Comparison of ENCODE assay signal across 8 cellular contexts in genomic region chr10:126882055-126882454, GRCh38. TPM values are rescaled to one million over a fixed set of nuclear protein-coding genes. Genes with fewer than 3 reads are reported as not detected.
DNase-seq lines count a peak whose midpoint lies in the region; TF ChIP-seq lines count a peak whose summit lies in the region.
"Not testable (repeated sequence)": the region's sequence is repeated elsewhere in the genome, so short reads cannot be mapped to it uniquely, and the experiment has no call there.
"Had no signal": no experiment of that assay in that cellular context is flagged by ENCODE, and none has a peak within 500 bp of the region (broad histone marks: within the 10 kb centered on the region; RNA-seq: fewer than 3 reads in every experiment).

No MANE protein-coding gene starts in this region.

- not testable (repeated sequence) for H3K27me3 ChIP-seq in iPS-18a (ENCODE audit: control insufficient read depth, insufficient read depth, low read length); trophoblast cell (ENCODE audit: insufficient read depth, low read length)

- H4K8ac ChIP-seq in trophoblast cell (ENCODE audit: low read depth, low read length): peak overlapping the region; percentile 74

- H3K14ac ChIP-seq in trophoblast cell (ENCODE audit: low read length): peak overlapping the region; percentile 40

- not testable (repeated sequence) for H3K4me1 Mint-ChIP-seq in mesothelial cell of epicardium

- H3K4me1 ChIP-seq in ES-I3 (ENCODE audit: insufficient read depth, low read length): peaks cover 11% of the 10 kb centered on the region
- H3K4me1 ChIP-seq in iPS-18a (ENCODE audit: control insufficient read depth, low read depth, low read length): peaks cover 12% of the 10 kb centered on the region
- not testable (repeated sequence) for H3K4me1 ChIP-seq in trophoblast cell (ENCODE audit: control insufficient read depth in 1 of 2, insufficient read depth in 2 of 2, low read length in 2 of 2)

- peak; percentile 27 for DNase-seq in NCI-H146 (lab: John Stamatoyannopoulos, UW)
- peak; percentile 13 for DNase-seq in activated CD8-positive, alpha-beta memory T cell treated with anti-CD3 and anti-CD28 coated beads for 24 hours
- DNase-seq in epithelial cell of esophagus (ENCODE audit: low read depth): peak; percentile 40
- not testable (repeated sequence) for DNase-seq in mesothelial cell of epicardium (ENCODE audit: low spot score in 2 of 2, unreplicated experiment in 2 of 2); trophoblast cell

- H2BK120ac ChIP-seq in trophoblast cell (ENCODE audit: insufficient read depth, low read length, poor library complexity): peak overlapping the region; percentile 38

- H3K36me3 Mint-ChIP-seq in mesothelial cell of epicardium: not testable (repeated sequence)

- H2BK5ac ChIP-seq in trophoblast cell (ENCODE audit: low read depth, low read length, poor library complexity): not testable (repeated sequence)

- H3K9ac ChIP-seq in ES-I3 (ENCODE audit: low read depth, low read length): peak overlapping the region; percentile 59
- H3K9ac ChIP-seq in iPS-18a (ENCODE audit: low read length): peak overlapping the region; percentile 78
- not testable (repeated sequence) for H3K9ac ChIP-seq in trophoblast cell (ENCODE audit: low read length)

- H3K4me3 Mint-ChIP-seq in mesothelial cell of epicardium: peak overlapping the region; percentile 82

- peak overlapping the region; percentile 74 for H4K91ac ChIP-seq in trophoblast cell (ENCODE audit: low read depth, low read length)

- not testable (repeated sequence) for H3K79me2 ChIP-seq in trophoblast cell (ENCODE audit: control insufficient read depth, insufficient read depth, low read length, poor library complexity)

- peak overlapping the region; percentile 52 for H3K4me2 ChIP-seq in trophoblast cell (ENCODE audit: low read length)

- not testable (repeated sequence) for H3K27ac Mint-ChIP-seq in mesothelial cell of epicardium

- H3K4me3 ChIP-seq in epithelial cell of esophagus (ENCODE audit: low read length) (peak overlapping the region; percentile 39), iPS-18a (ENCODE audit: low read length) (peak overlapping the region; percentile 49)
- not testable (repeated sequence) for H3K4me3 ChIP-seq in trophoblast cell (ENCODE audit: low read depth, low read length)

- not testable (repeated sequence) for H3K27me3 Mint-ChIP-seq in mesothelial cell of epicardium (ENCODE audit: low read depth)

- not testable (repeated sequence) for H2AK5ac ChIP-seq in trophoblast cell (ENCODE audit: low read length)

- H4K12ac ChIP-seq in trophoblast cell (ENCODE audit: low read depth, low read length): peak overlapping the region; percentile 7

- not testable (repeated sequence) for H3K9me3 ChIP-seq in ES-I3 (ENCODE audit: control insufficient read depth, insufficient read depth, low read length); iPS-18a (ENCODE audit: control insufficient read depth, low read depth, low read length); trophoblast cell (ENCODE audit: insufficient read depth, low read depth, low read length)

- H2AFZ ChIP-seq in trophoblast cell (ENCODE audit: insufficient read depth, low read length, poor library complexity): peak overlapping the region; percentile 10

- not testable (repeated sequence) for H3K9me3 Mint-ChIP-seq in mesothelial cell of epicardium

- WGBS in trophoblast cell (ENCODE audit: extremely low coverage, insufficient coverage, insufficient read length): no CpG with 5 or more reads among the region's 16 CpGs

- H3K18ac ChIP-seq in trophoblast cell (ENCODE audit: low read length): not testable (repeated sequence)

- not testable (repeated sequence) for TF ChIP-seq CTCF in epithelial cell of esophagus (IDR thresholded peaks at IDR 0.05; ENCODE audit: insufficient read depth, low read depth, low read length, missing control alignments); mesothelial cell of epicardium (IDR thresholded peaks at IDR 0.05; ENCODE audit: unreplicated experiment)

- not testable (repeated sequence) for H3K79me1 ChIP-seq in trophoblast cell (ENCODE audit: low read length)

- H3K36me3 ChIP-seq in ES-I3 (ENCODE audit: insufficient read depth, low read length); iPS-18a (ENCODE audit: control insufficient read depth, low read depth, low read length); trophoblast cell (ENCODE audit: control insufficient read depth in 1 of 2, insufficient read depth in 2 of 2, low read length in 2 of 2): not testable (repeated sequence)

- H3K4ac ChIP-seq in trophoblast cell (ENCODE audit: low read depth, low read length): not testable (repeated sequence)

- not testable (repeated sequence) for H3K23ac ChIP-seq in trophoblast cell (ENCODE audit: low read length)

- peak overlapping the region; percentile 35 for H3K27ac ChIP-seq in iPS-18a (ENCODE audit: low read length)
- H3K27ac ChIP-seq in trophoblast cell (ENCODE audit: low read depth, low read length): not testable (repeated sequence)

- H2BK12ac ChIP-seq in trophoblast cell (ENCODE audit: low read length): not testable (repeated sequence)

RNA-seq across cellular contexts. Expression of gene DOCK1, which starts 23.2 kb away (rescaled TPM):
- total RNA-seq in mesothelial cell of epicardium: 70.0 to 74.8 TPM (median 70.5 TPM) in 3 replicates
- polyA plus RNA-seq in trophoblast cell (2013): 44.0 and 44.4 TPM in 2 replicates
- total RNA-seq: CD4-positive, alpha-beta T cell had no signal
